Comparison of ENCODE assay signal across 1 cellular context in genomic region chr11:68051191-68052136, GRCh38.
TF ChIP-seq lines count a peak whose summit lies in the region.

No MANE protein-coding gene starts in this region.

TF ChIP-seq in K562, 482 proteins besides CTCF, POLR2A, EP300 and RAD21:
- TF ChIP-seq POLR2G (IDR thresholded peaks at IDR 0.05; ENCODE audit: low read depth, low read length) = peak; percentile 29; the same call in 1 of the 2 replicates
- TF ChIP-seq CHD7 (IDR thresholded peaks at IDR 0.05; ENCODE audit: low read depth, low read length) = peak; percentile 17
- TF ChIP-seq NEUROD1 (IDR thresholded peaks at IDR 0.05; ENCODE audit: borderline replicate concordance, low read depth, low read length, partially characterized antibody) = no peak
- peak; percentile 9; the same call in 1 of the 2 replicates for TF ChIP-seq MYNN (IDR thresholded peaks at IDR 0.05)
- no peak for TF ChIP-seq MYNN (CRISPR knock-in tag; IDR thresholded peaks at IDR 0.05)
- no peak for TF ChIP-seq ZNF764 (CRISPR knock-in tag; IDR thresholded peaks at IDR 0.05; ENCODE audit: low read depth)
- TF ChIP-seq RBM22 (IDR thresholded peaks at IDR 0.05; ENCODE audit: low read depth, low read length, poor library complexity, severe bottlenecking) = peak; percentile 39
TF ChIP-seq in K562: peak in this region for 4.
